Comparison of ENCODE assay signal across 8 cellular contexts in genomic region chr17:32928527-32929287, GRCh38. TPM values are rescaled to one million over a fixed set of nuclear protein-coding genes. Genes with fewer than 3 reads are reported as not detected.
DNase-seq lines count a peak whose midpoint lies in the region; ATAC-seq and TF ChIP-seq lines count a peak whose summit lies in the region.

No MANE protein-coding gene starts in this region.

- dilution Hi-C loops in mammary epithelial cell (cut with HindIII; ENCODE audit: low sequenced_read_pairs), result no loop called here

- TF ChIP-seq POLR2A in testis (IDR thresholded peaks at IDR 0.05), result no peak

- no peaks in the 10 kb centered on the region for H4K20me1 ChIP-seq in mammary epithelial cell (ENCODE audit: insufficient read depth, low read length)

- H3K27ac ChIP-seq in mammary epithelial cell (ENCODE audit: insufficient read depth, low read depth, low read length), result no peak overlapping the region
- peak overlapping the region; percentile 73 to 86 for H3K27ac ChIP-seq in testis

- H3K36me3 ChIP-seq in mammary epithelial cell (ENCODE audit: insufficient read depth, low read length) (no peaks in the 10 kb centered on the region), testis (ENCODE audit: low read depth, missing control alignments) (no peaks in the 10 kb centered on the region)

- no peaks in the 10 kb centered on the region for H3K79me2 ChIP-seq in mammary epithelial cell (ENCODE audit: insufficient read depth, low read length)

- in situ Hi-C loops in mammary epithelial cell (cut with MboI; ENCODE audit: low sequenced_read_pairs in 2 of 2), result no loop called here

- H3K4me2 ChIP-seq in mammary epithelial cell (ENCODE audit: insufficient read depth, low read depth, low read length), result peak overlapping the region; percentile 88

- TF ChIP-seq CTCF in mammary epithelial cell (conservative IDR thresholded peaks at IDR 0.05 in 1 of 2, IDR thresholded peaks at IDR 0.05 in 1 of 2; ENCODE audit: extremely low read depth in 1 of 2, insufficient read depth in 1 of 2, low read depth in 1 of 2, low read length in 2 of 2) (no peak), testis (IDR thresholded peaks at IDR 0.05) (no peak)

- CTCF ChIA-PET in mammary epithelial cell (lab: Charles Lee; ENCODE audit: low non-redundant PET), result interaction anchor here (0.6 kb wide), 1 partner anchor 101 kb away, joined by 12 read pairs; no protein-coding TSS in a partner anchor

- H3K9me3 ChIP-seq in mammary epithelial cell (replicated peaks; ENCODE audit: insufficient read depth, low read length) (no peaks in the 10 kb centered on the region), testis (no peaks in the 10 kb centered on the region)

- no peak for DNase-seq in Jurkat, Clone E6-1 (ENCODE audit: low read depth, low spot score)
- DNase-seq in mammary epithelial cell, result no peak
- peak; percentile 12 for DNase-seq in kidney tubule cell (ENCODE audit: low spot score)
- DNase-seq in testis, result no peak
- no peak for DNase-seq in NCI-H345 treated with DMSO at 0.1 percent for 48 hours (lab: John Stamatoyannopoulos, UW; ENCODE audit: unreplicated experiment)
- no peak for DNase-seq in NCI-H524 treated with DMSO at 0.1 percent for 48 hours (lab: John Stamatoyannopoulos, UW)

- 9% methylated on average over 13 of the region's 16 CpGs for WGBS in mammary epithelial cell (ENCODE audit: low coverage, missing lambda C conversion rate)
- 6 to 10% methylated on average over 16 of the region's 16 CpGs for WGBS in testis, 2 donors

- H3K9ac ChIP-seq in mammary epithelial cell (ENCODE audit: insufficient read depth, low read length), result peak overlapping the region; percentile 31

- intact Hi-C loops in mammary epithelial cell (cut with micrococcal nuclease) (no loop called here), testis (cut with DNase I; ENCODE audit: low total_unique reads) (no loop called here)

- H3K4me1 ChIP-seq in mammary epithelial cell (ENCODE audit: insufficient read depth, low read length) (peaks cover 18% of the 10 kb centered on the region), testis (no peaks in the 10 kb centered on the region)

- H3K27me3 ChIP-seq in mammary epithelial cell (ENCODE audit: insufficient read depth, low read length), result no peaks in the 10 kb centered on the region
- no peaks in the 10 kb centered on the region for H3K27me3 ChIP-seq in testis

- H3K4me3 ChIP-seq in Jurkat, Clone E6-1 (ENCODE audit: low read length), result peak overlapping the region; percentile 46
- H3K4me3 ChIP-seq in mammary epithelial cell (replicated peaks in 1 of 3; ENCODE audit: insufficient read depth in 1 of 3, low read depth in 2 of 3, low read length in 3 of 3) (peak overlapping the region; percentile 49 to 54 (median 53)), testis (peak overlapping the region; percentile 69 to 70)

- BruUV-seq in mammary epithelial cell (replicated peaks; lab: Mats Ljungman, UMichigan), result TSS peak; percentile 75

- peak overlapping the region; percentile 88 for H2AFZ ChIP-seq in mammary epithelial cell (ENCODE audit: low read depth, low read length)

- ATAC-seq in HG02852 (IDR thresholded peaks at IDR 0.05; ENCODE audit: unreplicated experiment) (no peak), GM18909 (IDR thresholded peaks at IDR 0.05; ENCODE audit: poor library complexity, unreplicated experiment) (no peak)

RNA-seq across cellular contexts. Expression of gene TMEM98, which starts 0.8 kb away (rescaled TPM):
- polyA plus RNA-seq in Jurkat, Clone E6-1 (2012; ENCODE audit: insufficient read depth, insufficient read length), result 54.8 TPM
- total RNA-seq in mammary epithelial cell (100 to 1,000 TPM in 1 of 2 donors, 10 to 100 TPM in 1; 39.5 to 127 TPM), testis (10 to 100 TPM; 39.0 to 66.9 TPM)
- polyA plus RNA-seq in mammary epithelial cell (91.0 TPM), testis (ENCODE audit: insufficient read depth, low read depth, low replicate concordance) (64.9 TPM)
- 37.2 TPM for polyA minus RNA-seq in mammary epithelial cell

RNA-seq across cellular contexts. Expression of gene MYO1D, which starts 51.8 kb away (rescaled TPM):
- polyA plus RNA-seq in Jurkat, Clone E6-1 (2012; ENCODE audit: insufficient read depth, insufficient read length), result 13.3 TPM
- total RNA-seq in mammary epithelial cell, result 10 to 100 TPM; 54.3 to 67.2 TPM
- 55.2 TPM for polyA plus RNA-seq in mammary epithelial cell
- 99.1 TPM for polyA minus RNA-seq in mammary epithelial cell
- 10 to 100 TPM; 33.6 to 34.1 TPM for total RNA-seq in testis
- 29.5 TPM for polyA plus RNA-seq in testis (ENCODE audit: insufficient read depth, low read depth, low replicate concordance)
